ENCODE assay signal across 38 cellular contexts in genomic region chr11:1812801-1813200, GRCh38. TPM values are rescaled to one million over a fixed set of nuclear protein-coding genes. Genes with fewer than 3 reads are reported as not detected.
"Had no signal": no experiment of that assay in that cellular context is flagged by ENCODE, and none has a peak within 500 bp of the region (broad histone marks: within the 10 kb centered on the region; RNA-seq: fewer than 3 reads in every experiment).

No MANE protein-coding gene starts in this region.

- H3K36me3 ChIP-seq: adrenal gland, brain microvascular endothelial cell, breast epithelium had no signal

- H3K27ac ChIP-seq: adrenal gland, body of pancreas, brain microvascular endothelial cell, breast epithelium, VCaP had no signal

- H3K27me3 Mint-ChIP-seq: activated CD8-positive, alpha-beta T cell treated with anti-CD3 and anti-CD28 coated beads for 36 hours had no signal

- H3K4me3 ChIP-seq: adrenal gland, body of pancreas, breast epithelium had no signal

- H3K36me3 Mint-ChIP-seq: activated CD4-positive, alpha-beta memory T cell treated with anti-CD3 and anti-CD28 coated beads for 36 hours; activated naive CD4-positive, alpha-beta T cell treated with anti-CD3 and anti-CD28 coated beads, Interleukin-2, amount 50 U/mL, for 72 hours had no signal

- H3K27ac Mint-ChIP-seq: activated B cell treated with CpG ODN at 0.5 μM for 24 hours; activated CD4-positive, alpha-beta memory T cell treated with anti-CD3 and anti-CD28 coated beads for 36 hours; activated CD4-positive, alpha-beta T cell treated with anti-CD3 and anti-CD28 coated beads, Interleukin-2, amount 10 ng/mL, durations not matched to agents 24 days and 14 days; activated CD8-positive, alpha-beta T cell treated with anti-CD3 and anti-CD28 coated beads for 36 hours; activated naive CD4-positive, alpha-beta T cell treated with anti-CD3 and anti-CD28 coated beads for 36 hours; activated naive CD4-positive, alpha-beta T cell treated with anti-CD3 and anti-CD28 coated beads, Interleukin-2, amount 50 U/mL, for 72 hours; activated naive CD8-positive, alpha-beta T cell treated with anti-CD3 and anti-CD28 coated beads for 36 hours; activated T-cell treated with anti-CD3 and anti-CD28 coated beads, Interleukin-2, amount 50 U/mL, for 72 hours; activated T-helper 1 cell treated with anti-CD3 and anti-CD28 coated beads, Interleukin-12 subunit alpha, Interleukin-12 subunit beta, Interleukin-2, Interleukin-4 antibody, amounts not matched to agents 30 ng/mL and 10 ng/mL and 1 ng/mL, durations not matched to agents 14 hours and 24 hours and 36 hours; activated T-helper 17 cell treated with anti-CD3 and anti-CD28 coated beads, Interleukin-2, amount 50 U/mL, for 72 hours; T-helper 1 cell treated with Interleukin-12 subunit alpha and Interleukin-12 subunit beta and Interleukin-4 antibody, amounts not matched to agents 30 μg/mL and 1 μg/mL, for 36 hours; T-helper 2 cell treated with Interferon-gamma antibody and Interleukin-4, amounts not matched to agents 5 μg/mL and 100 μg/mL, for 36 hours had no signal

- H3K27me3 ChIP-seq: adrenal gland, body of pancreas, brain microvascular endothelial cell, breast epithelium had no signal

- H3K4me3 Mint-ChIP-seq: activated B cell treated with CpG ODN at 0.5 μM for 24 hours; activated CD4-positive, alpha-beta memory T cell treated with anti-CD3 and anti-CD28 coated beads for 36 hours; activated CD4-positive, alpha-beta T cell treated with anti-CD3 and anti-CD28 coated beads, Interleukin-2, amount 10 ng/mL, durations not matched to agents 24 days and 14 days; activated CD8-positive, alpha-beta T cell treated with anti-CD3 and anti-CD28 coated beads for 36 hours; activated naive CD4-positive, alpha-beta T cell treated with anti-CD3 and anti-CD28 coated beads for 36 hours; activated naive CD8-positive, alpha-beta T cell treated with anti-CD3 and anti-CD28 coated beads for 36 hours; activated T-cell treated with anti-CD3 and anti-CD28 coated beads, Interleukin-2, amount 50 U/mL, for 4 hours; activated T-cell treated with anti-CD3 and anti-CD28 coated beads, Interleukin-2, amount 50 U/mL, for 72 hours; activated T-helper 1 cell treated with anti-CD3 and anti-CD28 coated beads, Interleukin-12 subunit alpha, Interleukin-12 subunit beta, Interleukin-2, Interleukin-4 antibody, amounts not matched to agents 30 ng/mL and 10 ng/mL and 1 ng/mL, durations not matched to agents 14 hours and 24 hours and 36 hours; activated T-helper 17 cell treated with anti-CD3 and anti-CD28 coated beads, Interleukin-2, amount 50 U/mL, for 72 hours; T-helper 1 cell treated with Interleukin-12 subunit alpha and Interleukin-12 subunit beta and Interleukin-4 antibody, amounts not matched to agents 30 μg/mL and 1 μg/mL, for 36 hours; T-helper 2 cell treated with Interferon-gamma antibody and Interleukin-4, amounts not matched to agents 5 μg/mL and 100 μg/mL, for 36 hours had no signal

- H3K9me3 Mint-ChIP-seq: activated B cell treated with CpG ODN at 0.5 μM for 24 hours; activated CD4-positive, alpha-beta T cell treated with anti-CD3 and anti-CD28 coated beads, Interleukin-2, amount 10 ng/mL, durations not matched to agents 24 days and 14 days; activated CD8-positive, alpha-beta T cell treated with anti-CD3 and anti-CD28 coated beads for 36 hours; activated naive CD4-positive, alpha-beta T cell treated with anti-CD3 and anti-CD28 coated beads for 36 hours; activated naive CD4-positive, alpha-beta T cell treated with anti-CD3 and anti-CD28 coated beads, Interleukin-2, amount 50 U/mL, for 72 hours; activated naive CD8-positive, alpha-beta T cell treated with anti-CD3 and anti-CD28 coated beads for 36 hours; activated T-cell treated with anti-CD3 and anti-CD28 coated beads, Interleukin-2, amount 50 U/mL, for 4 hours; activated T-cell treated with anti-CD3 and anti-CD28 coated beads, Interleukin-2, amount 50 U/mL, for 72 hours; activated T-helper 1 cell treated with anti-CD3 and anti-CD28 coated beads, Interleukin-12 subunit alpha, Interleukin-12 subunit beta, Interleukin-2, Interleukin-4 antibody, amounts not matched to agents 30 ng/mL and 10 ng/mL and 1 ng/mL, durations not matched to agents 14 hours and 24 hours and 36 hours; activated T-helper 17 cell treated with anti-CD3 and anti-CD28 coated beads, Interleukin-2, amount 50 U/mL, for 72 hours; T-helper 1 cell treated with Interleukin-12 subunit alpha and Interleukin-12 subunit beta and Interleukin-4 antibody, amounts not matched to agents 30 μg/mL and 1 μg/mL, for 36 hours; T-helper 2 cell treated with Interferon-gamma antibody and Interleukin-4, amounts not matched to agents 5 μg/mL and 100 μg/mL, for 36 hours had no signal

- DNase-seq: activated B cell treated with CpG ODN at 0.5 μM for 24 hours; activated CD4-positive, alpha-beta memory T cell treated with anti-CD3 and anti-CD28 coated beads for 36 hours; activated CD4-positive, alpha-beta T cell treated with anti-CD3 and anti-CD28 coated beads for 4 hours; activated CD4-positive, alpha-beta T cell treated with anti-CD3 and anti-CD28 coated beads, Interleukin-2, amount 10 ng/mL, durations not matched to agents 24 days and 14 days; activated CD4-positive, alpha-beta T cell treated with anti-CD3 and anti-CD28 coated beads, Interleukin-2, amount 50 U/mL, for 1 hour; activated CD4-positive, alpha-beta T cell treated with anti-CD3 and anti-CD28 coated beads, Interleukin-2, amount 50 U/mL, for 4 hours; activated CD4-positive, CD25-positive, alpha-beta regulatory T cell treated with anti-CD3 and anti-CD28 coated beads, Interleukin-2, amount 50 U/mL, for 72 hours; activated CD8-positive, alpha-beta memory T cell treated with anti-CD3 and anti-CD28 coated beads, Interleukin-2, amount 50 U/mL, for 4 hours; activated CD8-positive, alpha-beta T cell treated with anti-CD3 and anti-CD28 coated beads for 36 hours; activated effector memory CD4-positive, alpha-beta T cell treated with anti-CD3 and anti-CD28 coated beads, Interleukin-2, amount 50 U/mL, for 16 hours; activated gamma-delta T cell treated with Interleukin-2 at 50 U/mL for 16 hours; activated naive CD4-positive, alpha-beta T cell; activated naive CD4-positive, alpha-beta T cell treated with anti-CD3 and anti-CD28 coated beads for 36 hours; activated naive CD8-positive, alpha-beta T cell treated with anti-CD3 and anti-CD28 coated beads for 36 hours; activated T-cell treated with anti-CD3 and anti-CD28 coated beads for 4 hours; activated T-cell treated with anti-CD3 and anti-CD28 coated beads, Interleukin-2, amount 50 U/mL, for 1 hour; activated T-cell treated with anti-CD3 and anti-CD28 coated beads, Interleukin-2, amount 50 U/mL, for 4 hours; activated T-cell treated with anti-CD3 and anti-CD28 coated beads, Interleukin-2, amount 50 U/mL, for 72 hours; adrenal gland; amniotic stem cell; aorta; body of pancreas; brain microvascular endothelial cell; central memory CD4-positive, alpha-beta T cell; T-helper 1 cell; T-helper 2 cell; T-helper 9 cell had no signal

- H3K4me1 ChIP-seq: adrenal gland, breast epithelium had no signal

- H3K9me3 ChIP-seq: adrenal gland, body of pancreas had no signal

- H3K4me1 Mint-ChIP-seq: activated B cell treated with CpG ODN at 0.5 μM for 24 hours; activated CD4-positive, alpha-beta T cell treated with anti-CD3 and anti-CD28 coated beads, Interleukin-2, amount 10 ng/mL, durations not matched to agents 24 days and 14 days; activated naive CD8-positive, alpha-beta T cell treated with anti-CD3 and anti-CD28 coated beads for 36 hours; activated T-helper 17 cell treated with anti-CD3 and anti-CD28 coated beads, Interleukin-2, amount 50 U/mL, for 72 hours had no signal

RNA-seq across cellular contexts. Expression of gene SYT8, which starts 22.0 kb away (rescaled TPM):
- total RNA-seq: activated B cell treated with CpG ODN at 0.5 μM for 24 hours; activated CD4-positive, alpha-beta memory T cell treated with anti-CD3 and anti-CD28 coated beads for 36 hours; activated CD4-positive, alpha-beta T cell treated with anti-CD3 and anti-CD28 coated beads, Interleukin-2, amount 10 ng/mL, durations not matched to agents 24 days and 14 days; activated CD8-positive, alpha-beta memory T cell treated with anti-CD3 and anti-CD28 coated beads for 36 hours; activated CD8-positive, alpha-beta T cell treated with anti-CD3 and anti-CD28 coated beads for 36 hours; activated naive CD4-positive, alpha-beta T cell treated with anti-CD3 and anti-CD28 coated beads for 36 hours; activated naive CD4-positive, alpha-beta T cell treated with anti-CD3 and anti-CD28 coated beads, Interleukin-2, amount 50 U/mL, for 72 hours; activated naive CD8-positive, alpha-beta T cell treated with anti-CD3 and anti-CD28 coated beads for 36 hours; activated T-cell treated with anti-CD3 and anti-CD28 coated beads, Interleukin-2, amount 50 U/mL, for 4 hours; activated T-cell treated with anti-CD3 and anti-CD28 coated beads, Interleukin-2, amount 50 U/mL, for 72 hours; activated T-helper 1 cell treated with anti-CD3 and anti-CD28 coated beads, Interleukin-12 subunit alpha, Interleukin-12 subunit beta, Interleukin-2, Interleukin-4 antibody, amounts not matched to agents 30 ng/mL and 10 ng/mL and 1 ng/mL, durations not matched to agents 14 hours and 24 hours and 36 hours; activated T-helper 17 cell treated with anti-CD3 and anti-CD28 coated beads, Interleukin-2, amount 50 U/mL, for 72 hours; cardiac septum; cerebellum had no signal

RNA-seq across cellular contexts. Expression of gene TNNI2, which starts 26.0 kb away (rescaled TPM):
- total RNA-seq: activated CD4-positive, alpha-beta memory T cell treated with anti-CD3 and anti-CD28 coated beads for 36 hours; activated CD4-positive, alpha-beta T cell treated with anti-CD3 and anti-CD28 coated beads, Interleukin-2, amount 10 ng/mL, durations not matched to agents 24 days and 14 days; activated naive CD4-positive, alpha-beta T cell treated with anti-CD3 and anti-CD28 coated beads for 36 hours; activated naive CD4-positive, alpha-beta T cell treated with anti-CD3 and anti-CD28 coated beads, Interleukin-2, amount 50 U/mL, for 72 hours; activated T-cell treated with anti-CD3 and anti-CD28 coated beads, Interleukin-2, amount 50 U/mL, for 4 hours; activated T-helper 1 cell treated with anti-CD3 and anti-CD28 coated beads, Interleukin-12 subunit alpha, Interleukin-12 subunit beta, Interleukin-2, Interleukin-4 antibody, amounts not matched to agents 30 ng/mL and 10 ng/mL and 1 ng/mL, durations not matched to agents 14 hours and 24 hours and 36 hours; activated T-helper 17 cell treated with anti-CD3 and anti-CD28 coated beads, Interleukin-2, amount 50 U/mL, for 72 hours; astrocyte; cerebellum had no signal
